ENCODE assay signal across 2 cellular contexts in genomic region chr10:124477614-124478363, GRCh38.
TF ChIP-seq lines count a peak whose summit lies in the region.

No MANE protein-coding gene starts in this region.

TF ChIP-seq in HEK293, 187 proteins besides CTCF, POLR2A, EP300 and RAD21:
- TF ChIP-seq EGR2 (tag by site-specific recombination; IDR thresholded peaks at IDR 0.05; ENCODE audit: low read depth), result peak; percentile 75
- no peak for TF ChIP-seq REPIN1 (tag by site-specific recombination; IDR thresholded peaks at IDR 0.05; ENCODE audit: low read depth)
- peak; percentile 82 for TF ChIP-seq ZFHX2 (tag by site-specific recombination; conservative IDR thresholded peaks at IDR 0.05)
- no peak for TF ChIP-seq ZNF518A (tag by site-specific recombination; conservative IDR thresholded peaks at IDR 0.05; ENCODE audit: low read depth)
- TF ChIP-seq ZNF837 (tag by site-specific recombination; IDR thresholded peaks at IDR 0.05), result no peak

TF ChIP-seq in HepG2, 621 proteins besides CTCF, POLR2A, EP300 and RAD21 (continues in another document):
- TF ChIP-seq HNRNPL (IDR thresholded peaks at IDR 0.05; ENCODE audit: low read depth, low read length) (peak; percentile 69; the same call in 1 of the 2 replicates), JUN (CRISPR knock-in tag; IDR thresholded peaks at IDR 0.05) (no peak), HOXA3 (CRISPR knock-in tag; IDR thresholded peaks at IDR 0.05) (peak; percentile 46; the same call in 1 of the 2 replicates), ZNF326 (CRISPR knock-in tag; IDR thresholded peaks at IDR 0.05; ENCODE audit: borderline replicate concordance) (no peak), POGZ (CRISPR knock-in tag; IDR thresholded peaks at IDR 0.05) (no peak), ATF7 (IDR thresholded peaks at IDR 0.05) (no peak), ATF7 (CRISPR knock-in tag; IDR thresholded peaks at IDR 0.05) (no peak), TGIF2 (CRISPR knock-in tag; IDR thresholded peaks at IDR 0.05) (0 out of 2 replicates have a peak, but pooled peaks have one; percentile 43), LCORL (IDR thresholded peaks at IDR 0.05) (no peak), LCORL (CRISPR knock-in tag; IDR thresholded peaks at IDR 0.05) (peak; percentile 82), NFIC (IDR thresholded peaks at IDR 0.05; ENCODE audit: low read length) (no peak), TBL1XR1 (IDR thresholded peaks at IDR 0.05; ENCODE audit: borderline replicate concordance, low read length, partially characterized antibody) (no peak), FOXK1 (CRISPR knock-in tag; IDR thresholded peaks at IDR 0.05; ENCODE audit: borderline replicate concordance, low read depth) (no peak), MAX (IDR thresholded peaks at IDR 0.05) (no peak), ZFP90 (CRISPR knock-in tag; IDR thresholded peaks at IDR 0.05; ENCODE audit: borderline replicate concordance) (no peak), TEAD3 (CRISPR knock-in tag; optimal IDR thresholded peaks at IDR 0.05; ENCODE audit: borderline replicate concordance) (peak; percentile 98), TARDBP (CRISPR knock-in tag; IDR thresholded peaks at IDR 0.05) (peak; percentile 42; the same call in 1 of the 2 replicates), KDM3A (CRISPR knock-in tag; IDR thresholded peaks at IDR 0.05; ENCODE audit: low read depth) (no peak), CENPT (CRISPR knock-in tag; IDR thresholded peaks at IDR 0.05; ENCODE audit: low read depth) (no peak), ZSCAN22 (CRISPR knock-in tag; IDR thresholded peaks at IDR 0.05) (no peak), SRSF9 (IDR thresholded peaks at IDR 0.05; ENCODE audit: borderline replicate concordance, insufficient read depth, low read depth, low read length, poor library complexity, severe bottlenecking) (no peak), PLRG1 (conservative IDR thresholded peaks at IDR 0.05) (no peak), ZBTB2 (CRISPR knock-in tag; IDR thresholded peaks at IDR 0.05; ENCODE audit: low read depth) (no peak), ZNF83 (CRISPR knock-in tag; IDR thresholded peaks at IDR 0.05; ENCODE audit: borderline replicate concordance) (no peak), ZBTB7B (CRISPR knock-in tag; IDR thresholded peaks at IDR 0.05) (peak; percentile 38; the same call in 1 of the 2 replicates), CREM (IDR thresholded peaks at IDR 0.05) (0 out of 2 replicates have a peak, but pooled peaks have one; percentile 17), CREM (CRISPR knock-in tag; IDR thresholded peaks at IDR 0.05) (no peak), HIC2 (CRISPR knock-in tag; IDR thresholded peaks at IDR 0.05; ENCODE audit: low read depth) (no peak; the same call in 1 of the 2 replicates), ZBTB40 (IDR thresholded peaks at IDR 0.05) (no peak), ZBTB40 (CRISPR knock-in tag; IDR thresholded peaks at IDR 0.05) (no peak), TFDP1 (CRISPR knock-in tag; IDR thresholded peaks at IDR 0.05; ENCODE audit: borderline replicate concordance) (no peak), NONO (IDR thresholded peaks at IDR 0.05) (no peak), NONO (CRISPR knock-in tag; conservative IDR thresholded peaks at IDR 0.05) (peak; percentile 24; the same call in 1 of the 2 replicates), HDAC1 (CRISPR knock-in tag; IDR thresholded peaks at IDR 0.05) (peak; percentile 31; the same call in 1 of the 2 replicates), LBX2 (CRISPR knock-in tag; IDR thresholded peaks at IDR 0.05; ENCODE audit: borderline replicate concordance) (no peak), ZIK1 (CRISPR knock-in tag; IDR thresholded peaks at IDR 0.05; ENCODE audit: borderline replicate concordance, low read depth) (no peak), HNF4G (IDR thresholded peaks at IDR 0.05; ENCODE audit: borderline replicate concordance, low read depth, low read length) (0 out of 2 replicates have a peak, but pooled peaks have one; percentile 18), HNF4G (CRISPR knock-in tag; IDR thresholded peaks at IDR 0.05; ENCODE audit: borderline replicate concordance, low read depth) (no peak), MTF1 (CRISPR knock-in tag; IDR thresholded peaks at IDR 0.05) (no peak), SALL1 (CRISPR knock-in tag; IDR thresholded peaks at IDR 0.05) (peak; percentile 24; the same call in 1 of the 2 replicates), DPF2 (CRISPR knock-in tag; IDR thresholded peaks at IDR 0.05; ENCODE audit: borderline replicate concordance, low read depth) (peak; percentile 12; the same call in 1 of the 2 replicates), E2F1 (CRISPR knock-in tag; IDR thresholded peaks at IDR 0.05) (no peak), SIN3A (IDR thresholded peaks at IDR 0.05; ENCODE audit: borderline replicate concordance, low read depth, low read length) (no peak), ZNF350 (CRISPR knock-in tag; IDR thresholded peaks at IDR 0.05; ENCODE audit: borderline replicate concordance, low read depth) (no peak), PRMT3 (CRISPR knock-in tag; IDR thresholded peaks at IDR 0.05; ENCODE audit: borderline replicate concordance, low read depth) (no peak), TFAP4 (IDR thresholded peaks at IDR 0.05; ENCODE audit: borderline replicate concordance, low read depth) (peak; percentile 20; the same call in 1 of the 2 replicates), ZNF512 (CRISPR knock-in tag; IDR thresholded peaks at IDR 0.05) (no peak), ZKSCAN8 (CRISPR knock-in tag; IDR thresholded peaks at IDR 0.05; ENCODE audit: borderline replicate concordance) (no peak)
